In the genomic region with DNA sequence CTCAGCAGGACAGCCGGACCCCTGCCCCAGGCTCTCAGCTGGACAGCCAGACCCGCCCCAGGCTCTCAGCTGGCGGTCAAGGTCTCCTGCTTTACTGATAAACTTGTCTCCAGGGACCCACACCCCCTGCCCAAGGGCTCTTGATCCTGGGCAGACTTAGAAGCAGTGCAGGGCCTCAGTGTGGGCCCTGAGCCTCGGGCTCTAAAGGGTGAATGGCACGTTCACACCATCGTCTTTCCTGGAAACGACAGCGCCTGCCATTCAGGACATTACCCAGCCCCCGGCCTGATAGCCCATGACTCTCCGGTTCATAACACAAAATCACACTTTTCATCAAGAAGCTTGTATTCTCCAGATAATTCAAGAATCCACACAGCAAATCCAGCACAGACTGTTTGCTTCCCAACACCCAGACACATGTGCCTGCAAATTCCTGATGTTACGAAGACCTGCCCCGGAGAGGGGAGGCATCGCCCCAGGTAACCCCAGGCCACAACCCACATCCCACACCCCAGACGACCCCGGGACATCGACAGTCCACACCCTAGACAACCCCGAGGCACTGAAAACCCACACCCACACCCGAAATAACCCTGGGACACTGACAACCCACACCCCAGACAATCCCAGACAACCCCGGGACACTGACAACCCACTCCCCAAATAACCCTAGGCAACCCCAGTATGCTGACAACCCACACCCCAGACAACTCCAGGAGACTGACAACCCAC, we compare ENCODE assay signal across 25 cellular contexts.
DNase-seq lines count a peak whose midpoint lies in the region; ATAC-seq and TF ChIP-seq lines count a peak whose summit lies in the region.
"Had no signal": no experiment of that assay in that cellular context is flagged by ENCODE, and none has a peak within 500 bp of the region (broad histone marks: within the 10 kb centered on the region; RNA-seq: fewer than 3 reads in every experiment).

No MANE protein-coding gene starts in this region.

- no peak for TF ChIP-seq POLR2A in esophagus squamous epithelium (IDR thresholded peaks at IDR 0.05)

- no TSS peak for BruUV-seq in Caco-2 (replicated peaks; lab: Mats Ljungman, UMichigan)

- H3K36me3 Mint-ChIP-seq in naive thymus-derived CD4-positive, alpha-beta T cell, result peaks cover 0 to 4% (median 0%) of the 10 kb centered on the region in 5 donors
- H3K36me3 Mint-ChIP-seq in Caco-2 (ENCODE audit: insufficient read depth, unreplicated experiment), result no peaks in the 10 kb centered on the region
- H3K36me3 Mint-ChIP-seq: activated naive CD4-positive, alpha-beta T cell treated with anti-CD3 and anti-CD28 coated beads, Interleukin-2, amount 10 ng/mL, durations not matched to agents 7 days and 5 days; IgD-negative memory B cell; type B pancreatic cell had no signal

- POLR2A ChIA-PET in naive thymus-derived CD4-positive, alpha-beta T cell (lab: Charles Lee), result interaction anchor here (0.6 kb wide), 1 partner anchor 33 kb away, joined by 3 read pairs; no protein-coding TSS in a partner anchor
- POLR2A ChIA-PET in Caco-2 (lab: Charles Lee), result no interaction called here

- H3K27ac ChIP-seq in heart right ventricle, result peak overlapping the region in 9 of 10 donors; percentile 42 to 83 (median 71)
- H3K27ac ChIP-seq in esophagus squamous epithelium, result peak overlapping the region in 3 of 4 donors; percentile 6 to 68 (median 38)
- H3K27ac ChIP-seq in naive thymus-derived CD4-positive, alpha-beta T cell (ENCODE audit: low read depth, low read length), result no peak overlapping the region
- H3K27ac ChIP-seq in upper lobe of right lung, result peak overlapping the region; percentile 36
- H3K27ac ChIP-seq: cardiac muscle cell had no signal

- TF ChIP-seq CTCF in heart right ventricle (IDR thresholded peaks at IDR 0.05), result no peak
- TF ChIP-seq CTCF in esophagus squamous epithelium (IDR thresholded peaks at IDR 0.05), result no peak
- TF ChIP-seq CTCF in upper lobe of right lung (IDR thresholded peaks at IDR 0.05), result no peak
- TF ChIP-seq CTCF in Caco-2 (IDR thresholded peaks at IDR 0.05; ENCODE audit: insufficient read depth in 1 of 2, low read depth in 1 of 2, low read length in 1 of 2, severe bottlenecking in 1 of 2, unreplicated experiment in 1 of 2), result no peak

- H3K9me3 ChIP-seq in heart right ventricle (no peaks in the 10 kb centered on the region), esophagus squamous epithelium (no peaks in the 10 kb centered on the region), upper lobe of right lung (no peaks in the 10 kb centered on the region), Caco-2 (no peaks in the 10 kb centered on the region)
- H3K9me3 ChIP-seq in naive thymus-derived CD4-positive, alpha-beta T cell (ENCODE audit: control insufficient read depth in 2 of 3, low read length in 3 of 3), result no peaks in the 10 kb centered on the region

- CTCF ChIA-PET in naive thymus-derived CD4-positive, alpha-beta T cell (lab: Charles Lee), result no interaction called here
- CTCF ChIA-PET in Caco-2 (lab: Charles Lee), result interaction anchor here (1.1 kb wide), 1 partner anchor 34 kb away, joined by 3 read pairs; no protein-coding TSS in a partner anchor

- H3K4me1 ChIP-seq in heart right ventricle (peaks cover 5 to 36% (median 13%) of the 10 kb centered on the region in 9 donors), esophagus squamous epithelium (peaks cover 3 to 20% (median 7%) of the 10 kb centered on the region in 3 donors), upper lobe of right lung (peaks cover 6% of the 10 kb centered on the region), Caco-2 (no peaks in the 10 kb centered on the region)
- peaks cover 0 to 11% of the 10 kb centered on the region in 2 donors for H3K4me1 ChIP-seq in naive thymus-derived CD4-positive, alpha-beta T cell (ENCODE audit: control insufficient read depth in 2 of 2, insufficient read depth in 2 of 2, low read length in 2 of 2)

- peaks cover 0 to 9% (median 3%) of the 10 kb centered on the region in 5 donors for H3K27me3 Mint-ChIP-seq in naive thymus-derived CD4-positive, alpha-beta T cell
- peaks cover 3% of the 10 kb centered on the region for H3K27me3 Mint-ChIP-seq in Caco-2 (ENCODE audit: insufficient read depth, unreplicated experiment)

- H3K4me3 ChIP-seq in heart right ventricle (peak overlapping the region in 8 of 10 donors; percentile 4 to 56 (median 22)), esophagus squamous epithelium (peak overlapping the region in 3 of 4 donors; percentile 6 to 57 (median 33)), upper lobe of right lung (peak overlapping the region; percentile 37), Caco-2 (ENCODE audit: low read depth, low read length) (no peak overlapping the region)
- no peak overlapping the region for H3K4me3 ChIP-seq in naive thymus-derived CD4-positive, alpha-beta T cell (ENCODE audit: low read length)
- H3K4me3 ChIP-seq: cardiac muscle cell had no signal

- WGBS in heart right ventricle, 2 donors, result 48% methylated on average over 19 of the region's 19 CpGs
- WGBS in esophagus squamous epithelium, 2 donors, result 56 to 77% methylated on average over 5 to 12 of the region's 19 CpGs

- H3K36me3 ChIP-seq in heart right ventricle (no peaks in the 10 kb centered on the region), esophagus squamous epithelium (no peaks in the 10 kb centered on the region), upper lobe of right lung (no peaks in the 10 kb centered on the region), Caco-2 (ENCODE audit: control insufficient read depth, insufficient read depth, low read length) (no peaks in the 10 kb centered on the region)
- H3K36me3 ChIP-seq in naive thymus-derived CD4-positive, alpha-beta T cell (ENCODE audit: control insufficient read depth in 2 of 3, insufficient read depth in 3 of 3, low read length in 3 of 3), result no peaks in the 10 kb centered on the region
- H3K36me3 ChIP-seq: cardiac muscle cell had no signal

- ATAC-seq in heart right ventricle, result no peak
- no peak for ATAC-seq in naive thymus-derived CD4-positive, alpha-beta T cell
- ATAC-seq in upper lobe of right lung, result no peak
- ATAC-seq: Panc1 had no signal

- peak overlapping the region in 7 of 9 donors; percentile 10 to 87 (median 69) for H3K27ac Mint-ChIP-seq in naive thymus-derived CD4-positive, alpha-beta T cell
- no peak overlapping the region for H3K27ac Mint-ChIP-seq in Caco-2 (ENCODE audit: unreplicated experiment)
- H3K27ac Mint-ChIP-seq: activated naive CD4-positive, alpha-beta T cell treated with anti-CD3 and anti-CD28 coated beads, Interleukin-2, amount 10 ng/mL, durations not matched to agents 7 days and 5 days; B cell; dendritic cell treated with granulocyte-macrophage colony-stimulating factor and Interleukin-4, amounts not matched to agents 40 ng/mL and 50 ng/mL, for 4 days; type B pancreatic cell had no signal

- H3K27me3 ChIP-seq in heart right ventricle, result peaks cover 0 to 33% (median 2%) of the 10 kb centered on the region in 7 donors
- H3K27me3 ChIP-seq in esophagus squamous epithelium, result peaks cover 0 to 46% (median 0%) of the 10 kb centered on the region in 4 donors
- no peaks in the 10 kb centered on the region for H3K27me3 ChIP-seq in naive thymus-derived CD4-positive, alpha-beta T cell (ENCODE audit: control insufficient read depth in 2 of 2, insufficient read depth in 2 of 2, low read length in 2 of 2)
- no peaks in the 10 kb centered on the region for H3K27me3 ChIP-seq in upper lobe of right lung
- no peaks in the 10 kb centered on the region for H3K27me3 ChIP-seq in Caco-2 (replicated peaks; ENCODE audit: control insufficient read depth, insufficient read depth, low read length)

- H3K4me1 Mint-ChIP-seq in naive thymus-derived CD4-positive, alpha-beta T cell, result peaks cover 3 to 33% (median 21%) of the 10 kb centered on the region in 7 donors
- no peaks in the 10 kb centered on the region for H3K4me1 Mint-ChIP-seq in Caco-2 (ENCODE audit: low read depth, unreplicated experiment)

- intact Hi-C loops in heart right ventricle (cut with DNase I) (no loop called here), cardiac septum (cut with DNase I) (no loop called here), esophagus squamous epithelium (cut with DNase I) (no loop called here), upper lobe of right lung (cut with DNase I) (no loop called here), Caco-2 (cut with micrococcal nuclease; ENCODE audit: unreplicated experiment) (no loop called here)
- intact Hi-C loops in naive thymus-derived CD4-positive, alpha-beta T cell (cut with micrococcal nuclease), result no loop called here

- no peak for DNase-seq in heart right ventricle
- DNase-seq in cardiac septum (ENCODE audit: low spot score), result no peak
- no peak for DNase-seq in esophagus squamous epithelium (lab: John Stamatoyannopoulos, UW)
- peak in 1 of 9 donors; percentile 15 for DNase-seq in naive thymus-derived CD4-positive, alpha-beta T cell
- no peak for DNase-seq in upper lobe of right lung
- DNase-seq in SK-N-DZ (ENCODE audit: low spot score), result no peak
- no peak for DNase-seq in activated T-cell treated with anti-CD3 and anti-CD28 coated beads, Interleukin-2, amount 50 U/mL, for 48 hours
- DNase-seq in Caco-2, result no peak
- DNase-seq: activated CD4-positive, alpha-beta T cell treated with anti-CD3 and anti-CD28 coated beads, Interleukin-2, amount 50 U/mL, for 4 hours; activated naive CD4-positive, alpha-beta T cell treated with anti-CD3 and anti-CD28 coated beads, Interleukin-2, amount 10 ng/mL, durations not matched to agents 7 days and 5 days; amygdala; COR-L47; mesenchymal stem cell; NCI-H1105; NCI-H1930; nucleus accumbens; SIG-M5; small intestine; SW 1271 had no signal

- no peaks in the 10 kb centered on the region for H3K9me3 Mint-ChIP-seq in naive thymus-derived CD4-positive, alpha-beta T cell
- no peaks in the 10 kb centered on the region for H3K9me3 Mint-ChIP-seq in Caco-2 (ENCODE audit: unreplicated experiment)
- H3K9me3 Mint-ChIP-seq: activated naive CD4-positive, alpha-beta T cell treated with anti-CD3 and anti-CD28 coated beads, Interleukin-2, amount 10 ng/mL, durations not matched to agents 7 days and 5 days; dendritic cell treated with granulocyte-macrophage colony-stimulating factor and Interleukin-4, amounts not matched to agents 40 ng/mL and 50 ng/mL, for 4 days; IgD-negative memory B cell; type B pancreatic cell had no signal

- peak overlapping the region in 8 of 10 donors; percentile 10 to 74 (median 42) for H3K4me3 Mint-ChIP-seq in naive thymus-derived CD4-positive, alpha-beta T cell
- H3K4me3 Mint-ChIP-seq in Caco-2 (ENCODE audit: unreplicated experiment), result no peak overlapping the region
- H3K4me3 Mint-ChIP-seq: activated naive CD4-positive, alpha-beta T cell treated with anti-CD3 and anti-CD28 coated beads, Interleukin-2, amount 10 ng/mL, durations not matched to agents 7 days and 5 days; B cell; dendritic cell treated with granulocyte-macrophage colony-stimulating factor and Interleukin-4, amounts not matched to agents 40 ng/mL and 50 ng/mL, for 4 days; type B pancreatic cell had no signal

Comparison
In these comparisons a context has a peak if more than half of its experiments do, and no peak if none do; other contexts are left out.
1. H3K4me3 ChIP-seq: peak in heart right ventricle (8 of 10), esophagus squamous epithelium (3 of 4) and upper lobe of right lung (single experiment); none in naive thymus-derived CD4-positive, alpha-beta T cell (single experiment) and Caco-2 (single experiment).